In the genomic region with DNA sequence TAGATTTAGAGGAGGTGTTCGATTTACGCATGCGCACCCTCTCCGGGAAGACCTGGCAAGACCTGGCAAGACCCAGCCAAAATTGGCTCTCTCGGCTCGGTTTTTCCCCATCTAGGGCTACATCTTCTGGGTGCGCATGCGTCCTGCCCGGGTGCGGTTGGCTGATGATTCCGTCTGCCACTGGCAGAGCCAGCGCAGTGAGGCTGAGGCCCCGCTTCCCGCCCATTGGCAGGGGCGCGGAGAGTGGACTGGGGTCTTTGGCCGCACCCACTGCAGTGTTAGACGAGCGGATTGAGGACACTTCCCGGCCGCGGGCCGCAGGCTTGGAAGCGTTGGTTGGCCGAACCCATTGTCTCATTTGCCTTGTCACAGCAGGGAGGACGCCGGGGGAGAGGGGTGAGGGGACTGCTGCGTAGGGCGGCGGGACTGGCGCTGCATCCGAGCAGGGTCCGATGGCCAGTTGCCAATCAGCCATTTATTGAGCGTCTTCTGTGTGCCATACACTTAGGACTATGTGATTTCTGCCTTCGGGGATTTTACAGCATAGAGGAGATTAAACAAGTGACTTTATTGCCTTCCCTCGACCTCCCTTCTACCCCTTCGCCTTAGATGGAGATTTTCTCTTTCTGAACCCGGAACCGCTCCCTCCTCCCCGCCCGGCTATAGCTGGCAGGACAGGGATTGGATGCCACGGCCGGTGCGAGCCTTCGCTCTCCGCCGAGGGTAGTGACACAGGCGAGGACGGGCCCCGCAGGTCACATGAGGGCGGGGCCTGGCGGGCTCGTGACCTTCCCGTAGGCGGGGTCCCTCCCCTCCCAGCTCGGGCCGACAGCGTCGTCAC, we compare ENCODE assay signal across 1 cellular context.
TF ChIP-seq lines count a peak whose summit lies in the region.

No MANE protein-coding gene starts in this region.

TF ChIP-seq in GM23338, 12 proteins besides CTCF, POLR2A, EP300 and RAD21 (continued from another document):
- TF ChIP-seq, protein P1, sequence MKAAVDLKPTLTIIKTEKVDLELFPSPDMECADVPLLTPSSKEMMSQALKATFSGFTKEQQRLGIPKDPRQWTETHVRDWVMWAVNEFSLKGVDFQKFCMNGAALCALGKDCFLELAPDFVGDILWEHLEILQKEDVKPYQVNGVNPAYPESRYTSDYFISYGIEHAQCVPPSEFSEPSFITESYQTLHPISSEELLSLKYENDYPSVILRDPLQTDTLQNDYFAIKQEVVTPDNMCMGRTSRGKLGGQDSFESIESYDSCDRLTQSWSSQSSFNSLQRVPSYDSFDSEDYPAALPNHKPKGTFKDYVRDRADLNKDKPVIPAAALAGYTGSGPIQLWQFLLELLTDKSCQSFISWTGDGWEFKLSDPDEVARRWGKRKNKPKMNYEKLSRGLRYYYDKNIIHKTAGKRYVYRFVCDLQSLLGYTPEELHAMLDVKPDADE (IDR thresholded peaks at IDR 0.05): 0 out of 2 replicates have a peak, but pooled peaks have one; percentile 47
